Comparison of ENCODE assay signal across 1 cellular context in genomic region chr13:58476176-58476575, GRCh38.
TF ChIP-seq lines count a peak whose summit lies in the region.

No MANE protein-coding gene starts in this region.

TF ChIP-seq in H1, 55 proteins besides CTCF, POLR2A, EP300 and RAD21 (continued from another document):
- TF ChIP-seq, protein P1, sequence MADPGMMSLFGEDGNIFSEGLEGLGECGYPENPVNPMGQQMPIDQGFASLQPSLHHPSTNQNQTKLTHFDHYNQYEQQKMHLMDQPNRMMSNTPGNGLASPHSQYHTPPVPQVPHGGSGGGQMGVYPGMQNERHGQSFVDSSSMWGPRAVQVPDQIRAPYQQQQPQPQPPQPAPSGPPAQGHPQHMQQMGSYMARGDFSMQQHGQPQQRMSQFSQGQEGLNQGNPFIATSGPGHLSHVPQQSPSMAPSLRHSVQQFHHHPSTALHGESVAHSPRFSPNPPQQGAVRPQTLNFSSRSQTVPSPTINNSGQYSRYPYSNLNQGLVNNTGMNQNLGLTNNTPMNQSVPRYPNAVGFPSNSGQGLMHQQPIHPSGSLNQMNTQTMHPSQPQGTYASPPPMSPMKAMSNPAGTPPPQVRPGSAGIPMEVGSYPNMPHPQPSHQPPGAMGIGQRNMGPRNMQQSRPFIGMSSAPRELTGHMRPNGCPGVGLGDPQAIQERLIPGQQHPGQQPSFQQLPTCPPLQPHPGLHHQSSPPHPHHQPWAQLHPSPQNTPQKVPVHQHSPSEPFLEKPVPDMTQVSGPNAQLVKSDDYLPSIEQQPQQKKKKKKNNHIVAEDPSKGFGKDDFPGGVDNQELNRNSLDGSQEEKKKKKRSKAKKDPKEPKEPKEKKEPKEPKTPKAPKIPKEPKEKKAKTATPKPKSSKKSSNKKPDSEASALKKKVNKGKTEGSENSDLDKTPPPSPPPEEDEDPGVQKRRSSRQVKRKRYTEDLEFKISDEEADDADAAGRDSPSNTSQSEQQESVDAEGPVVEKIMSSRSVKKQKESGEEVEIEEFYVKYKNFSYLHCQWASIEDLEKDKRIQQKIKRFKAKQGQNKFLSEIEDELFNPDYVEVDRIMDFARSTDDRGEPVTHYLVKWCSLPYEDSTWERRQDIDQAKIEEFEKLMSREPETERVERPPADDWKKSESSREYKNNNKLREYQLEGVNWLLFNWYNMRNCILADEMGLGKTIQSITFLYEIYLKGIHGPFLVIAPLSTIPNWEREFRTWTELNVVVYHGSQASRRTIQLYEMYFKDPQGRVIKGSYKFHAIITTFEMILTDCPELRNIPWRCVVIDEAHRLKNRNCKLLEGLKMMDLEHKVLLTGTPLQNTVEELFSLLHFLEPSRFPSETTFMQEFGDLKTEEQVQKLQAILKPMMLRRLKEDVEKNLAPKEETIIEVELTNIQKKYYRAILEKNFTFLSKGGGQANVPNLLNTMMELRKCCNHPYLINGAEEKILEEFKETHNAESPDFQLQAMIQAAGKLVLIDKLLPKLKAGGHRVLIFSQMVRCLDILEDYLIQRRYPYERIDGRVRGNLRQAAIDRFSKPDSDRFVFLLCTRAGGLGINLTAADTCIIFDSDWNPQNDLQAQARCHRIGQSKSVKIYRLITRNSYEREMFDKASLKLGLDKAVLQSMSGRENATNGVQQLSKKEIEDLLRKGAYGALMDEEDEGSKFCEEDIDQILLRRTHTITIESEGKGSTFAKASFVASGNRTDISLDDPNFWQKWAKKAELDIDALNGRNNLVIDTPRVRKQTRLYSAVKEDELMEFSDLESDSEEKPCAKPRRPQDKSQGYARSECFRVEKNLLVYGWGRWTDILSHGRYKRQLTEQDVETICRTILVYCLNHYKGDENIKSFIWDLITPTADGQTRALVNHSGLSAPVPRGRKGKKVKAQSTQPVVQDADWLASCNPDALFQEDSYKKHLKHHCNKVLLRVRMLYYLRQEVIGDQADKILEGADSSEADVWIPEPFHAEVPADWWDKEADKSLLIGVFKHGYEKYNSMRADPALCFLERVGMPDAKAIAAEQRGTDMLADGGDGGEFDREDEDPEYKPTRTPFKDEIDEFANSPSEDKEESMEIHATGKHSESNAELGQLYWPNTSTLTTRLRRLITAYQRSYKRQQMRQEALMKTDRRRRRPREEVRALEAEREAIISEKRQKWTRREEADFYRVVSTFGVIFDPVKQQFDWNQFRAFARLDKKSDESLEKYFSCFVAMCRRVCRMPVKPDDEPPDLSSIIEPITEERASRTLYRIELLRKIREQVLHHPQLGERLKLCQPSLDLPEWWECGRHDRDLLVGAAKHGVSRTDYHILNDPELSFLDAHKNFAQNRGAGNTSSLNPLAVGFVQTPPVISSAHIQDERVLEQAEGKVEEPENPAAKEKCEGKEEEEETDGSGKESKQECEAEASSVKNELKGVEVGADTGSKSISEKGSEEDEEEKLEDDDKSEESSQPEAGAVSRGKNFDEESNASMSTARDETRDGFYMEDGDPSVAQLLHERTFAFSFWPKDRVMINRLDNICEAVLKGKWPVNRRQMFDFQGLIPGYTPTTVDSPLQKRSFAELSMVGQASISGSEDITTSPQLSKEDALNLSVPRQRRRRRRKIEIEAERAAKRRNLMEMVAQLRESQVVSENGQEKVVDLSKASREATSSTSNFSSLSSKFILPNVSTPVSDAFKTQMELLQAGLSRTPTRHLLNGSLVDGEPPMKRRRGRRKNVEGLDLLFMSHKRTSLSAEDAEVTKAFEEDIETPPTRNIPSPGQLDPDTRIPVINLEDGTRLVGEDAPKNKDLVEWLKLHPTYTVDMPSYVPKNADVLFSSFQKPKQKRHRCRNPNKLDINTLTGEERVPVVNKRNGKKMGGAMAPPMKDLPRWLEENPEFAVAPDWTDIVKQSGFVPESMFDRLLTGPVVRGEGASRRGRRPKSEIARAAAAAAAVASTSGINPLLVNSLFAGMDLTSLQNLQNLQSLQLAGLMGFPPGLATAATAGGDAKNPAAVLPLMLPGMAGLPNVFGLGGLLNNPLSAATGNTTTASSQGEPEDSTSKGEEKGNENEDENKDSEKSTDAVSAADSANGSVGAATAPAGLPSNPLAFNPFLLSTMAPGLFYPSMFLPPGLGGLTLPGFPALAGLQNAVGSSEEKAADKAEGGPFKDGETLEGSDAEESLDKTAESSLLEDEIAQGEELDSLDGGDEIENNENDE (IDR thresholded peaks at IDR 0.05; ENCODE audit: insufficient replicate concordance, low read length) = no peak
- TF ChIP-seq TAF1 (IDR thresholded peaks at IDR 0.05; ENCODE audit: low read depth, low read length) = no peak
- TF ChIP-seq GABPA (IDR thresholded peaks at IDR 0.05; ENCODE audit: borderline replicate concordance, insufficient read depth, low read length) = no peak
- TF ChIP-seq POU5F1 (IDR thresholded peaks at IDR 0.05; ENCODE audit: low read depth, low read length) = no peak
- TF ChIP-seq KDM5A (IDR thresholded peaks at IDR 0.05; ENCODE audit: low read length) = no peak
- no peak for TF ChIP-seq CBX8 (IDR thresholded peaks at IDR 0.05; ENCODE audit: borderline replicate concordance, low read depth, low read length)
- TF ChIP-seq ASH2L (IDR thresholded peaks at IDR 0.05; ENCODE audit: low read length) = no peak
- TF ChIP-seq SP4 (IDR thresholded peaks at IDR 0.05; ENCODE audit: low read length) = no peak
- no peak for TF ChIP-seq FOSL1 (IDR thresholded peaks at IDR 0.05; ENCODE audit: insufficient read depth, low read depth, low read length)
- no peak for TF ChIP-seq KDM4A (IDR thresholded peaks at IDR 0.05; ENCODE audit: low read depth, low read length, severe bottlenecking)
- TF ChIP-seq ZNF274 (IDR thresholded peaks at IDR 0.05; ENCODE audit: borderline replicate concordance, extremely low read depth, low read length) = no peak
- no peak for TF ChIP-seq CEBPB (IDR thresholded peaks at IDR 0.05; ENCODE audit: low read depth, low read length)
- TF ChIP-seq SIX5 (IDR thresholded peaks at IDR 0.05; ENCODE audit: low read depth, low read length) = no peak
- no peak for TF ChIP-seq E2F6 (IDR thresholded peaks at IDR 0.05)
